Comparison of ENCODE assay signal across 19 cellular contexts in the genomic region with DNA sequence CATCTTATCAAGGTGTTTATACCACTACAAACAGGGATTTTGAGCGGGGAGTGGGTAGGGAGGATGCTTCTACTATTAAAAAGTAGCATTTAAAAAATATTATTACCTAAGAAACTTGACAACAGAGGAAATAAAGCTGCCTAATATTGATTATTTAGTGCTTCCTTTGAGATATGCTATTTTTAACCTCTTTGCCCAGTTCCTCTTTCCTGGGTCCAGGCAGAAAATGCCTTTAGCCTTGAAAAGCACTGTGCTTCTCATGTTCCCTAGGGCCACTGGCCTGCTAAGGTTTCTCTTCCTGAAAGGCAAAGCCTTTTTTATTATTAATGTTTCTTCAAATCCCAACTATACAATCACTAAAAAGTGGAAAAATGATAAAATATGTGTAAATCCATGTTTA.
"Had no signal": no experiment of that assay in that cellular context is flagged by ENCODE, and none has a peak within 500 bp of the region (broad histone marks: within the 10 kb centered on the region; RNA-seq: fewer than 3 reads in every experiment).

No MANE protein-coding gene starts in this region.

- H3K36me3 Mint-ChIP-seq: natural killer cell; stimulated activated naive B cell treated with anti-CD40 and anti-IgM and Interleukin-4, amounts not matched to agents 10 μg/mL and 1 μg/mL and 100 μg/mL, for 72 hours had no signal

- H3K27me3 Mint-ChIP-seq: stimulated activated naive B cell treated with anti-CD40 and anti-IgM and Interleukin-4, amounts not matched to agents 10 μg/mL and 1 μg/mL and 100 μg/mL, for 72 hours had no signal

- H3K4me3 Mint-ChIP-seq: natural killer cell; neural progenitor cell; stimulated activated naive B cell treated with anti-CD40 and anti-IgM and Interleukin-4, amounts not matched to agents 10 μg/mL and 1 μg/mL and 100 μg/mL, for 72 hours had no signal

- H3K4me1 Mint-ChIP-seq: natural killer cell; neural progenitor cell; stimulated activated naive B cell treated with anti-CD40 and anti-IgM and Interleukin-4, amounts not matched to agents 10 μg/mL and 1 μg/mL and 100 μg/mL, for 72 hours had no signal

- H3K27ac Mint-ChIP-seq: natural killer cell; neural progenitor cell; stimulated activated naive B cell treated with anti-CD40 and anti-IgM and Interleukin-4, amounts not matched to agents 10 μg/mL and 1 μg/mL and 100 μg/mL, for 72 hours had no signal

- H3K9me3 Mint-ChIP-seq: stimulated activated naive B cell treated with anti-CD40 and anti-IgM and Interleukin-4, amounts not matched to agents 10 μg/mL and 1 μg/mL and 100 μg/mL, for 72 hours had no signal

- ATAC-seq: heart left ventricle; natural killer cell; stimulated activated naive B cell treated with anti-CD40 and anti-IgM and Interleukin-4, amounts not matched to agents 10 μg/mL and 1 μg/mL and 100 μg/mL, for 72 hours had no signal

- DNase-seq: cortex of kidney; dorsolateral prefrontal cortex; effector CD8-positive, alpha-beta T cell; foreskin melanocyte; heart left ventricle; hypothalamus; kidney glomerular epithelial cell; mesendoderm; natural killer cell; nucleus accumbens; ovary; sigmoid colon; stimulated activated CD4-positive, alpha-beta T cell treated with anti-CD3 and anti-CD28 coated beads, Interleukin-2, amount 100 ng/mL, for 24 hours; stimulated activated CD4-positive, alpha-beta T cell treated with anti-CD3 and anti-CD28 coated beads, Interleukin-4, amount 100 ng/mL, for 4 hours; stimulated activated naive B cell treated with anti-CD40 and anti-IgM and Interleukin-4, amounts not matched to agents 10 μg/mL and 1 μg/mL and 100 μg/mL, for 72 hours; stomach; substantia nigra; transverse colon had no signal
